Comparison of ENCODE assay signal across 18 cellular contexts in genomic region chr3:175983369-175983768, GRCh38.
"Had no signal": no experiment of that assay in that cellular context is flagged by ENCODE, and none has a peak within 500 bp of the region (broad histone marks: within the 10 kb centered on the region; RNA-seq: fewer than 3 reads in every experiment).

No MANE protein-coding gene starts in this region.

- H3K4me3 ChIP-seq: adrenal gland, esophagus muscularis mucosa, left ventricle myocardium inferior, ovary, right lobe of liver, smooth muscle cell, stomach had no signal

- H3K4me2 ChIP-seq: smooth muscle cell had no signal

- H3K4me1 ChIP-seq: adrenal gland, esophagus muscularis mucosa, left ventricle myocardium inferior, right lobe of liver, stomach had no signal

- FAIRE-seq: endothelial cell of umbilical vein, frontal cortex had no signal

- H3K9me3 ChIP-seq: adrenal gland, ovary, right lobe of liver had no signal

- DNase-seq: activated CD4-positive, alpha-beta T cell treated with anti-CD3 and anti-CD28 coated beads, Interleukin-2, amount 50 U/mL, for 4 hours; activated gamma-delta T cell; activated T-cell treated with anti-CD3 and anti-CD28 coated beads, Interleukin-2, amount 50 U/mL, for 72 hours; adrenal gland; effector CD8-positive, alpha-beta T cell; kidney glomerular epithelial cell; left ventricle myocardium inferior; mammary epithelial cell; naive B cell; ovary; right lobe of liver; stimulated activated CD4-positive, alpha-beta T cell treated with anti-CD3 and anti-CD28 coated beads, Interleukin-4, amount 100 ng/mL, for 1 hour; stomach; SW 1271 had no signal

- H3K36me3 ChIP-seq: adrenal gland, esophagus muscularis mucosa, left ventricle myocardium inferior, ovary, right lobe of liver, stomach had no signal

- H3K27me3 ChIP-seq: adrenal gland, esophagus muscularis mucosa, ovary, right lobe of liver, stomach had no signal

- ATAC-seq: activated T-cell treated with anti-CD3 and anti-CD28 coated beads, Interleukin-2, amount 50 U/mL, for 72 hours; right lobe of liver had no signal

- H3K27ac ChIP-seq: adrenal gland, esophagus muscularis mucosa, left ventricle myocardium inferior, ovary, right lobe of liver, stomach had no signal
